In the genomic region with DNA sequence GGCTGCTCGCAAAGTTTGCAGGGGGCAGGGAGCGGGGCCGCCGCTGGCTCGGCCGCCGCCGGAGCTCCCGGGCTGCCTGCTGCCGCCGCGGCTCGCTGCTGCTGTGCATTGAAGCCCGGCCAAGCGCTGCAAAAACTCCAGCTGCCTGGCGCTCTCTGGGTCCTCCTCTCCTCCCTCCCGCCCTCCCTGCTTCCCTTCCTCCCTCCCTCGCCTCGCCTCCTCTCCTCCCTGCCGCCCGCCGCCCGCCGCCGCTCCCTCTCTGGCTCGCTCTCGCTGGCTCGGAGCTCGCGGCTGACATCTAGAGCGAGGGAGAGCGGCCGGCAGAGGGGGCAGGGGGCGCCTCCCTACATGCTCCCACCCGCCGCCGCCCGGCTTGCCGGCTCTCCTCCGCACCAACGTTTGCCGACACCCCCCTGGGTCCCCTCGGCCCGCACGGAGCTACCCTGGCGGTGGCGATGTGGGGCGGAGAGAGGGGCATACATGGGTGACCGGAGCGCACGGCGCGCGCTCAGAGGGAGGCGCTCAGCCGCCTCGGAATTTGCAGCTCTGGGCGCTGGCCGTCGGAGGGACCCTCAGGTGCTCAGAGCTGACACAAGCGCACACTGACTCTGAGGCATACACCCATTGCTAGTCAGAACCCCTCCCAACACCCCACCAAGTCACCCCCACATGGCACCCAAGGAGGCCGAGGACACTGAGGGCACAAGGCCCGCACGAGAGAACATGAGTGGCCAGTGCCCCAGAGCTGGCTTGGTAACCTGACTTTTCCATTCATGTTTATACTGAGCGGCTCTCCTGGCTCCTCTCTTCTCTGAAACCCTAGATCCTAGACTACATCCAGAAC, we compare ENCODE assay signal across 8 cellular contexts. TPM values are rescaled to one million over a fixed set of nuclear protein-coding genes. Genes with fewer than 3 reads are reported as not detected.
DNase-seq lines count a peak whose midpoint lies in the region; ATAC-seq and TF ChIP-seq lines count a peak whose summit lies in the region.

No MANE protein-coding gene starts in this region.

- peak; percentile 6 for TF ChIP-seq CTCF in psoas muscle (IDR thresholded peaks at IDR 0.05)

- intact Hi-C loops in psoas muscle (cut with DNase I) = loop anchor here (5.0 to 10.0 kb wide), 2 partner anchors 180 to 183 kb away; no protein-coding TSS in a partner anchor

- peak overlapping the region; percentile 61 for H3K9ac ChIP-seq in adipocyte (ENCODE audit: low read length)

- peaks cover 8% of the 10 kb centered on the region for H3K36me3 ChIP-seq in adipocyte (ENCODE audit: control insufficient read depth, insufficient read depth, low read length, severe bottlenecking)
- H3K36me3 ChIP-seq in psoas muscle (ENCODE audit: insufficient read depth in 1 of 2, low read depth in 1 of 2) = no peaks in the 10 kb centered on the region

- ATAC-seq in psoas muscle = peak; percentile 46 to 74 (median 60)
- ATAC-seq in GM19455 (IDR thresholded peaks at IDR 0.05; ENCODE audit: unreplicated experiment) = no peak
- ATAC-seq in GM21529 (IDR thresholded peaks at IDR 0.05; ENCODE audit: unreplicated experiment) = no peak
- no peak for ATAC-seq in GM18502 (IDR thresholded peaks at IDR 0.05; ENCODE audit: poor library complexity, unreplicated experiment)

- H3K4me1 ChIP-seq in adipocyte (ENCODE audit: control insufficient read depth, insufficient read depth, low read length) = peaks cover 32% of the 10 kb centered on the region
- peaks cover 12% of the 10 kb centered on the region for H3K4me1 ChIP-seq in psoas muscle

- H3K9me3 ChIP-seq in adipocyte (ENCODE audit: control insufficient read depth, low read length) (no peaks in the 10 kb centered on the region), psoas muscle (no peaks in the 10 kb centered on the region)

- H3K27me3 ChIP-seq in adipocyte (replicated peaks; ENCODE audit: control insufficient read depth, insufficient read depth, low read length) (no peaks in the 10 kb centered on the region), psoas muscle (ENCODE audit: insufficient read depth in 3 of 3, low read length in 2 of 3) (peaks cover 0 to 41% (median 14%) of the 10 kb centered on the region in 3 donors)

- DNase-seq in DMS79 treated with DMSO at 0.1 percent for 48 hours (lab: John Stamatoyannopoulos, UW) = peak; percentile 73
- peak; percentile 41 to 75 for DNase-seq in NCI-H187 (lab: John Stamatoyannopoulos, UW)
- peak; percentile 79 for DNase-seq in adipocyte (ENCODE audit: low read depth)
- peak; percentile 71 for DNase-seq in hepatic stellate cell (ENCODE audit: low spot score)
- DNase-seq in psoas muscle = peak; percentile 71 to 80

- no peak overlapping the region for H3K27ac ChIP-seq in psoas muscle

- H3K4me3 ChIP-seq in adipocyte (ENCODE audit: low read length) = peak overlapping the region; percentile 71
- peak overlapping the region; percentile 61 for H3K4me3 ChIP-seq in psoas muscle

- WGBS in psoas muscle, 3 donors = 1 to 7% (median 4%) methylated on average over 41 to 65 of the region's 65 CpGs

RNA-seq across cellular contexts. Expression of a gene that starts 1.2 kb away (rescaled TPM):
- total RNA-seq in psoas muscle = 1 to 10 TPM in 3 of 4 donors, under 1 TPM in 1; 0.88 to 2.5 (median 1.3) TPM
- under 1 TPM; 0.15 to 0.38 (median 0.16) TPM for polyA plus RNA-seq in psoas muscle

Comparison
In these comparisons a context has a peak if more than half of its experiments do, and no peak if none do; other contexts are left out.
1. ATAC-seq: peak in psoas muscle (4 of 4); none in GM19455 (single experiment), GM21529 (single experiment) and GM18502 (single experiment).
2. Peak in every context shown above with its lines, with median percentiles within 50 percentile points of each other: DNase-seq.